In genomic region chr4:17810260-17811077, GRCh38 we compare ENCODE assay signal across 1 cellular context.
TF ChIP-seq lines count a peak whose summit lies in the region.

DCAF16 (minus strand) TSS chr4:17810757; CDS start chr4:17804141, 6,616 bp downstream.
NCAPG (plus strand) TSS chr4:17810979; CDS start chr4:17811078, 99 bp downstream.

TF ChIP-seq in HepG2, 621 proteins besides CTCF, POLR2A, EP300 and RAD21 (continued from another document):
- no peak for TF ChIP-seq USF2 (IDR thresholded peaks at IDR 0.05; ENCODE audit: low read depth, low read length)
- TF ChIP-seq USF2 (CRISPR knock-in tag; IDR thresholded peaks at IDR 0.05; ENCODE audit: borderline replicate concordance) = peak; percentile 43; the same call in 1 of the 2 replicates
- no peak for TF ChIP-seq SOX13 (IDR thresholded peaks at IDR 0.05)
- TF ChIP-seq SOX13 (CRISPR knock-in tag; conservative IDR thresholded peaks at IDR 0.05 in 1 of 2, IDR thresholded peaks at IDR 0.05 in 1 of 2) = no peak
- no peak for TF ChIP-seq ZNF121 (CRISPR knock-in tag; IDR thresholded peaks at IDR 0.05)
- TF ChIP-seq ZBED4 (CRISPR knock-in tag; IDR thresholded peaks at IDR 0.05; ENCODE audit: borderline replicate concordance) = no peak; the same call in 1 of the 2 replicates
- peak; percentile 97 for TF ChIP-seq GABPB1 (CRISPR knock-in tag; IDR thresholded peaks at IDR 0.05)
- peak; percentile 81; the same call in 1 of the 2 replicates for TF ChIP-seq ZNF235 (CRISPR knock-in tag; IDR thresholded peaks at IDR 0.05; ENCODE audit: borderline replicate concordance)
- TF ChIP-seq CENPT (CRISPR knock-in tag; IDR thresholded peaks at IDR 0.05; ENCODE audit: low read depth) = no peak
- no peak for TF ChIP-seq ONECUT2 (CRISPR knock-in tag; IDR thresholded peaks at IDR 0.05)
- TF ChIP-seq, protein P1, sequence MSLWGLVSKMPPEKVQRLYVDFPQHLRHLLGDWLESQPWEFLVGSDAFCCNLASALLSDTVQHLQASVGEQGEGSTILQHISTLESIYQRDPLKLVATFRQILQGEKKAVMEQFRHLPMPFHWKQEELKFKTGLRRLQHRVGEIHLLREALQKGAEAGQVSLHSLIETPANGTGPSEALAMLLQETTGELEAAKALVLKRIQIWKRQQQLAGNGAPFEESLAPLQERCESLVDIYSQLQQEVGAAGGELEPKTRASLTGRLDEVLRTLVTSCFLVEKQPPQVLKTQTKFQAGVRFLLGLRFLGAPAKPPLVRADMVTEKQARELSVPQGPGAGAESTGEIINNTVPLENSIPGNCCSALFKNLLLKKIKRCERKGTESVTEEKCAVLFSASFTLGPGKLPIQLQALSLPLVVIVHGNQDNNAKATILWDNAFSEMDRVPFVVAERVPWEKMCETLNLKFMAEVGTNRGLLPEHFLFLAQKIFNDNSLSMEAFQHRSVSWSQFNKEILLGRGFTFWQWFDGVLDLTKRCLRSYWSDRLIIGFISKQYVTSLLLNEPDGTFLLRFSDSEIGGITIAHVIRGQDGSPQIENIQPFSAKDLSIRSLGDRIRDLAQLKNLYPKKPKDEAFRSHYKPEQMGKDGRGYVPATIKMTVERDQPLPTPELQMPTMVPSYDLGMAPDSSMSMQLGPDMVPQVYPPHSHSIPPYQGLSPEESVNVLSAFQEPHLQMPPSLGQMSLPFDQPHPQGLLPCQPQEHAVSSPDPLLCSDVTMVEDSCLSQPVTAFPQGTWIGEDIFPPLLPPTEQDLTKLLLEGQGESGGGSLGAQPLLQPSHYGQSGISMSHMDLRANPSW (CRISPR knock-in tag; IDR thresholded peaks at IDR 0.05; ENCODE audit: borderline replicate concordance) = no peak
- peak; percentile 95 for TF ChIP-seq BORCS8-MEF2B (CRISPR knock-in tag; IDR thresholded peaks at IDR 0.05)
- peak; percentile 77; the same call in 1 of the 2 replicates for TF ChIP-seq POGK (CRISPR knock-in tag; conservative IDR thresholded peaks at IDR 0.05)
- TF ChIP-seq ZNF224 (CRISPR knock-in tag; IDR thresholded peaks at IDR 0.05) = peak; percentile 81; the same call in 1 of the 2 replicates
- TF ChIP-seq ATF7-NPFF (CRISPR knock-in tag; IDR thresholded peaks at IDR 0.05; ENCODE audit: low read depth) = peak; percentile 97
- TF ChIP-seq THAP7 (CRISPR knock-in tag; IDR thresholded peaks at IDR 0.05) = peak; percentile 70; the same call in 1 of the 2 replicates
- TF ChIP-seq ASH2L (IDR thresholded peaks at IDR 0.05; ENCODE audit: insufficient read length, low read depth, low read length) = peak; percentile 94
- TF ChIP-seq SAP130 (CRISPR knock-in tag; IDR thresholded peaks at IDR 0.05; ENCODE audit: low read depth) = peak; percentile 99
- peak; percentile 99 for TF ChIP-seq KMT2A (CRISPR knock-in tag; IDR thresholded peaks at IDR 0.05)
- peak; percentile 79; the same call in 1 of the 2 replicates for TF ChIP-seq ZNF562 (CRISPR knock-in tag; IDR thresholded peaks at IDR 0.05; ENCODE audit: borderline replicate concordance)
- peak; percentile 70; the same call in 1 of the 2 replicates for TF ChIP-seq ZNF784 (CRISPR knock-in tag; IDR thresholded peaks at IDR 0.05; ENCODE audit: borderline replicate concordance)
- peak; percentile 11; the same call in 1 of the 2 replicates for TF ChIP-seq FLYWCH1 (CRISPR knock-in tag; IDR thresholded peaks at IDR 0.05)
- peak; percentile 68 for TF ChIP-seq ZNF543 (CRISPR knock-in tag; IDR thresholded peaks at IDR 0.05)
- TF ChIP-seq, protein P2, sequence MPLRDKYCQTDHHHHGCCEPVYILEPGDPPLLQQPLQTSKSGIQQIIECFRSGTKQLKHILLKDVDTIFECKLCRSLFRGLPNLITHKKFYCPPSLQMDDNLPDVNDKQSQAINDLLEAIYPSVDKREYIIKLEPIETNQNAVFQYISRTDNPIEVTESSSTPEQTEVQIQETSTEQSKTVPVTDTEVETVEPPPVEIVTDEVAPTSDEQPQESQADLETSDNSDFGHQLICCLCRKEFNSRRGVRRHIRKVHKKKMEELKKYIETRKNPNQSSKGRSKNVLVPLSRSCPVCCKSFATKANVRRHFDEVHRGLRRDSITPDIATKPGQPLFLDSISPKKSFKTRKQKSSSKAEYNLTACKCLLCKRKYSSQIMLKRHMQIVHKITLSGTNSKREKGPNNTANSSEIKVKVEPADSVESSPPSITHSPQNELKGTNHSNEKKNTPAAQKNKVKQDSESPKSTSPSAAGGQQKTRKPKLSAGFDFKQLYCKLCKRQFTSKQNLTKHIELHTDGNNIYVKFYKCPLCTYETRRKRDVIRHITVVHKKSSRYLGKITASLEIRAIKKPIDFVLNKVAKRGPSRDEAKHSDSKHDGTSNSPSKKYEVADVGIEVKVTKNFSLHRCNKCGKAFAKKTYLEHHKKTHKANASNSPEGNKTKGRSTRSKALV (CRISPR knock-in tag; IDR thresholded peaks at IDR 0.05) = no peak
- TF ChIP-seq SCMH1 (CRISPR knock-in tag; IDR thresholded peaks at IDR 0.05; ENCODE audit: borderline replicate concordance) = no peak
- no peak for TF ChIP-seq DBP (CRISPR knock-in tag; IDR thresholded peaks at IDR 0.05; ENCODE audit: not compliant biosample characterization)
- no peak for TF ChIP-seq ZNF20 (CRISPR knock-in tag; IDR thresholded peaks at IDR 0.05)
- TF ChIP-seq PCBP1 (IDR thresholded peaks at IDR 0.05; ENCODE audit: borderline replicate concordance, low read depth, low read length) = no peak
- 0 out of 2 replicates have a peak, but pooled peaks have one; percentile 53 for TF ChIP-seq KLF6 (CRISPR knock-in tag; IDR thresholded peaks at IDR 0.05)
- TF ChIP-seq E2F2 (CRISPR knock-in tag; IDR thresholded peaks at IDR 0.05; ENCODE audit: borderline replicate concordance) = peak; percentile 93; the same call in 1 of the 2 replicates
- TF ChIP-seq ZFP36 (IDR thresholded peaks at IDR 0.05; ENCODE audit: borderline replicate concordance, low read depth, low read length, partially characterized antibody) = no peak
- peak; percentile 46; the same call in 1 of the 2 replicates for TF ChIP-seq BCL6 (CRISPR knock-in tag; IDR thresholded peaks at IDR 0.05)
- peak; percentile 100 for TF ChIP-seq SIN3A (IDR thresholded peaks at IDR 0.05; ENCODE audit: borderline replicate concordance, low read depth, low read length)
- TF ChIP-seq MYNN (CRISPR knock-in tag; IDR thresholded peaks at IDR 0.05; ENCODE audit: low read depth) = no peak
- TF ChIP-seq ZNF546 (CRISPR knock-in tag; conservative IDR thresholded peaks at IDR 0.05) = no peak
- TF ChIP-seq ZNF12 (CRISPR knock-in tag; IDR thresholded peaks at IDR 0.05) = no peak
